ENCODE assay signal across 10 cellular contexts in the genomic region with DNA sequence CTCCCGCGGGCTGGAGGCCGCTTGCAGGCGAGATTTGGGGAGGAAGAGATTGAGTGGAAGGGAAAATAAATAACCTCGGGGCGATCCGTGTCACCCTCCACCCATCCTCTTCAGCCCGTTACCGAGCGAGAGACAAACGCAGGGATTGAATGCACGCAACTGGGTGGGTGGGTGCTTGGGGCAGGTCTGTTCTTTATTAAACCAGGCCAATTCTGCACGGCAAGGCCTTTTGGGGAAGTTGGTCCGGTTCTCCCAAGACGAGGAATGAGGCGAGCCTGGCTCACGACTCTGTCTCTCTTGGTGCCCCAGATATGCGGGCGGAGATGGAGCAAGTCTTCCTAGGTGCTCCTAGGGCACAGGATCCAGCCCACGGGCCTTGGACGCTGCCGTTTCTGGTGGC. TPM values are rescaled to one million over a fixed set of nuclear protein-coding genes. Genes with fewer than 3 reads are reported as not detected.
A peak's percentile ranks its signal among the peaks of the same experiment; 100 is the strongest.
DNase-seq lines count a peak whose midpoint lies in the region; ATAC-seq and TF ChIP-seq lines count a peak whose summit lies in the region.
"Had no signal": no experiment of that assay in that cellular context is flagged by ENCODE, and none has a peak within 500 bp of the region (broad histone marks: within the 10 kb centered on the region; RNA-seq: fewer than 3 reads in every experiment).

No MANE protein-coding gene starts in this region.

- peak in 2 of 3 experiments; percentile 89 for DNase-seq in NCI-H1417 (lab: John Stamatoyannopoulos, UW)
- no peak for DNase-seq in NCI-H1417 treated with DMSO at 0.1 percent for 48 hours (lab: John Stamatoyannopoulos, UW)
- no peak for DNase-seq in RWPE1 (ENCODE audit: low spot score)
- DNase-seq in fibroblast of mammary gland (ENCODE audit: low read depth) = no peak
- no peak for DNase-seq in spleen

- H3K27ac ChIP-seq in RWPE1 (peak overlapping the region; percentile 92), spleen (peak overlapping the region in 5 of 8 donors; percentile 63 to 80 (median 67))

- peaks cover 8 to 100% (median 82%) of the 10 kb centered on the region in 7 donors for H3K27me3 ChIP-seq in spleen (replicated peaks in 1 of 7)

- H3K9me3 ChIP-seq in spleen = no peaks in the 10 kb centered on the region

- TF ChIP-seq CTCF in RWPE1 (conservative IDR thresholded peaks at IDR 0.05; ENCODE audit: low read depth) = no peak
- TF ChIP-seq CTCF in fibroblast of mammary gland (conservative IDR thresholded peaks at IDR 0.05; ENCODE audit: control insufficient read depth, insufficient read depth, low read depth, low read length) = no peak
- no peak for TF ChIP-seq CTCF in spleen (IDR thresholded peaks at IDR 0.05 in 8 of 11, conservative IDR thresholded peaks at IDR 0.05 in 3 of 11)

- no peak for ATAC-seq in HG03439 (IDR thresholded peaks at IDR 0.05; ENCODE audit: unreplicated experiment)
- no peak for ATAC-seq in HG03039 (IDR thresholded peaks at IDR 0.05; ENCODE audit: unreplicated experiment)
- ATAC-seq in GM21737 (IDR thresholded peaks at IDR 0.05; ENCODE audit: unreplicated experiment) = no peak

- intact Hi-C loops in spleen (cut with DNase I; ENCODE audit: low total_unique reads) = loop anchor here (10.0 kb wide), 1 partner anchor 456 kb away; no protein-coding TSS in a partner anchor

- H3K4me1 ChIP-seq in spleen = peaks cover 14 to 59% (median 49%) of the 10 kb centered on the region in 6 donors

- WGBS in spleen, 5 donors = 1 to 3% (median 1%) methylated on average over 22 of the region's 22 CpGs

- CTCF ChIA-PET in RWPE1 (lab: Yijun Ruan, JAX) = no interaction called here

- POLR2A ChIA-PET in RWPE1 (lab: Yijun Ruan, JAX; ENCODE audit: low non-redundant PET) = no interaction called here

- H3K4me3 ChIP-seq in fibroblast of mammary gland (ENCODE audit: control insufficient read depth, low read depth, low read length) (peak overlapping the region; percentile 72), spleen (peak overlapping the region; percentile 45 to 85 (median 66))

- TF ChIP-seq POLR2A in spleen (IDR thresholded peaks at IDR 0.05) = no peak

- no peaks in the 10 kb centered on the region for H3K36me3 ChIP-seq in spleen

RNA-seq across cellular contexts. Expression of a gene that starts 0.4 kb away (rescaled TPM):
- 1 to 10 TPM; 1.3 to 3.5 (median 2.7) TPM for total RNA-seq in spleen
- polyA plus RNA-seq in spleen = 1 to 10 TPM; 3.2 to 7.5 (median 3.3) TPM
- polyA plus RNA-seq: BJ had no signal

RNA-seq across cellular contexts. Expression of a gene that starts 3.9 kb away (rescaled TPM):
- total RNA-seq in spleen = not detected
- polyA plus RNA-seq in spleen = under 1 TPM in 2 of 3 donors, not detected in 1; 0.07 to 0.14 TPM
- total RNA-seq: pulmonary artery endothelial cell had no signal
- polyA plus RNA-seq: BJ had no signal

RNA-seq across cellular contexts. Expression of a gene that starts 6.4 kb away (rescaled TPM):
- 1 to 10 TPM; 1.2 to 4.5 (median 3.3) TPM for total RNA-seq in spleen
- 1 to 10 TPM; 1.7 to 3.4 (median 2.1) TPM for polyA plus RNA-seq in spleen
- polyA plus RNA-seq: BJ had no signal

RNA-seq across cellular contexts. Expression of a gene that starts 14.9 kb away (rescaled TPM):
- total RNA-seq in spleen = under 1 TPM in 2 of 7 donors, not detected in 5; 0.30 to 0.42 TPM
- polyA plus RNA-seq in spleen = under 1 TPM; 0.10 to 0.50 (median 0.50) TPM
- total RNA-seq: pulmonary artery endothelial cell had no signal
- polyA plus RNA-seq: BJ had no signal

RNA-seq across cellular contexts. Expression of a gene that starts 17.6 kb away (rescaled TPM):
- 1 to 10 TPM in 3 of 7 donors, under 1 TPM in 4; 0.43 to 2.6 (median 0.67) TPM for total RNA-seq in spleen
- polyA plus RNA-seq in spleen = 1 to 10 TPM in 2 of 3 donors, under 1 TPM in 1; 0.91 to 1.5 (median 1.3) TPM
- polyA plus RNA-seq: BJ had no signal

Comparison
In these comparisons a context has a peak if more than half of its experiments do, and no peak if none do; other contexts are left out.
1. DNase-seq: peak in NCI-H1417 (2 of 3); none in NCI-H1417 treated with DMSO at 0.1 percent for 48 hours (single experiment), RWPE1 (single experiment), fibroblast of mammary gland (single experiment) and spleen (single experiment).